Comparison of ENCODE assay signal across 1 cellular context in the genomic region with DNA sequence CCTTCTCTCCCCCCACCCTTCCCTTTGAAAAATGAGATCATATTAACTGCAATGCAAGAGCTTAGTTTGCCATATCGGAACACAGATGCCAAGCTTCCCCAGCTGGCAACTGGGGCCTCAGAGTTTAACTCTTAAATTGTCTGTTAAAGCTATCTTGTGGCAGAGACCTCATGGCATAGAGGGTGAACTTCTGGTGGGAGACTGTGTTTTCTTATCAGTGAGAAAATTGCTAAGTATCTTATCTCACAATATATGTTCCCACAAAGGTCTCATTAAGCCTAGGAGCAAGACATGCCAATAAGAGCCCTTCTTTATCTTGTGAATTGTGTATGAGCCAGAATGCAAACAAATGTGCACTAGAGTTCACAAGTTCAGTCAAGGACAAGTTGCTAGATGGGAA.
A peak's percentile ranks its signal among the peaks of the same experiment; 100 is the strongest.
TF ChIP-seq lines count a peak whose summit lies in the region.

No MANE protein-coding gene starts in this region.

TF ChIP-seq in HepG2, 621 proteins besides CTCF, POLR2A, EP300 and RAD21:
- TF ChIP-seq, protein P1, sequence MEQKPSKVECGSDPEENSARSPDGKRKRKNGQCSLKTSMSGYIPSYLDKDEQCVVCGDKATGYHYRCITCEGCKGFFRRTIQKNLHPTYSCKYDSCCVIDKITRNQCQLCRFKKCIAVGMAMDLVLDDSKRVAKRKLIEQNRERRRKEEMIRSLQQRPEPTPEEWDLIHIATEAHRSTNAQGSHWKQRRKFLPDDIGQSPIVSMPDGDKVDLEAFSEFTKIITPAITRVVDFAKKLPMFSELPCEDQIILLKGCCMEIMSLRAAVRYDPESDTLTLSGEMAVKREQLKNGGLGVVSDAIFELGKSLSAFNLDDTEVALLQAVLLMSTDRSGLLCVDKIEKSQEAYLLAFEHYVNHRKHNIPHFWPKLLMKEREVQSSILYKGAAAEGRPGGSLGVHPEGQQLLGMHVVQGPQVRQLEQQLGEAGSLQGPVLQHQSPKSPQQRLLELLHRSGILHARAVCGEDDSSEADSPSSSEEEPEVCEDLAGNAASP (CRISPR knock-in tag; IDR thresholded peaks at IDR 0.05; ENCODE audit: borderline replicate concordance): peak; percentile 62; the same call in 1 of the 2 replicates
- TF ChIP-seq RARA (CRISPR knock-in tag; IDR thresholded peaks at IDR 0.05): peak; percentile 65
- TF ChIP-seq, protein P2, sequence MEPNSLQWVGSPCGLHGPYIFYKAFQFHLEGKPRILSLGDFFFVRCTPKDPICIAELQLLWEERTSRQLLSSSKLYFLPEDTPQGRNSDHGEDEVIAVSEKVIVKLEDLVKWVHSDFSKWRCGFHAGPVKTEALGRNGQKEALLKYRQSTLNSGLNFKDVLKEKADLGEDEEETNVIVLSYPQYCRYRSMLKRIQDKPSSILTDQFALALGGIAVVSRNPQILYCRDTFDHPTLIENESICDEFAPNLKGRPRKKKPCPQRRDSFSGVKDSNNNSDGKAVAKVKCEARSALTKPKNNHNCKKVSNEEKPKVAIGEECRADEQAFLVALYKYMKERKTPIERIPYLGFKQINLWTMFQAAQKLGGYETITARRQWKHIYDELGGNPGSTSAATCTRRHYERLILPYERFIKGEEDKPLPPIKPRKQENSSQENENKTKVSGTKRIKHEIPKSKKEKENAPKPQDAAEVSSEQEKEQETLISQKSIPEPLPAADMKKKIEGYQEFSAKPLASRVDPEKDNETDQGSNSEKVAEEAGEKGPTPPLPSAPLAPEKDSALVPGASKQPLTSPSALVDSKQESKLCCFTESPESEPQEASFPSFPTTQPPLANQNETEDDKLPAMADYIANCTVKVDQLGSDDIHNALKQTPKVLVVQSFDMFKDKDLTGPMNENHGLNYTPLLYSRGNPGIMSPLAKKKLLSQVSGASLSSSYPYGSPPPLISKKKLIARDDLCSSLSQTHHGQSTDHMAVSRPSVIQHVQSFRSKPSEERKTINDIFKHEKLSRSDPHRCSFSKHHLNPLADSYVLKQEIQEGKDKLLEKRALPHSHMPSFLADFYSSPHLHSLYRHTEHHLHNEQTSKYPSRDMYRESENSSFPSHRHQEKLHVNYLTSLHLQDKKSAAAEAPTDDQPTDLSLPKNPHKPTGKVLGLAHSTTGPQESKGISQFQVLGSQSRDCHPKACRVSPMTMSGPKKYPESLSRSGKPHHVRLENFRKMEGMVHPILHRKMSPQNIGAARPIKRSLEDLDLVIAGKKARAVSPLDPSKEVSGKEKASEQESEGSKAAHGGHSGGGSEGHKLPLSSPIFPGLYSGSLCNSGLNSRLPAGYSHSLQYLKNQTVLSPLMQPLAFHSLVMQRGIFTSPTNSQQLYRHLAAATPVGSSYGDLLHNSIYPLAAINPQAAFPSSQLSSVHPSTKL (CRISPR knock-in tag; IDR thresholded peaks at IDR 0.05): 0 out of 2 replicates have a peak, but pooled peaks have one; percentile 11
- 0 out of 2 replicates have a peak, but pooled peaks have one; percentile 21 for TF ChIP-seq RXRB (CRISPR knock-in tag; IDR thresholded peaks at IDR 0.05; ENCODE audit: borderline replicate concordance)
- no peak for TF ChIP-seq SOX13 (IDR thresholded peaks at IDR 0.05)
- TF ChIP-seq SOX13 (CRISPR knock-in tag; conservative IDR thresholded peaks at IDR 0.05 in 1 of 2, IDR thresholded peaks at IDR 0.05 in 1 of 2): 0 out of 4 replicates have a peak, but pooled peaks of 1 of the 2 experiments have one; percentile 7
- no peak for TF ChIP-seq ZNF615 (CRISPR knock-in tag; IDR thresholded peaks at IDR 0.05; ENCODE audit: borderline replicate concordance)
- TF ChIP-seq KDM1A (CRISPR knock-in tag; IDR thresholded peaks at IDR 0.05): no peak
TF ChIP-seq in HepG2: peak in this region for 5.
